In genomic region chr3:122383915-122384697, GRCh38 we compare ENCODE assay signal across 8 cellular contexts. TPM values are rescaled to one million over a fixed set of nuclear protein-coding genes. Genes with fewer than 3 reads are reported as not detected.
DNase-seq lines count a peak whose midpoint lies in the region; ATAC-seq, FAIRE-seq and TF ChIP-seq lines count a peak whose summit lies in the region.

TSS of gene FAM162A (plus strand) at chr3:122384182. CDS start at chr3:122384266, 84 bp downstream.

- peak within 1 kb of the TSS; percentile 81 for H3K4me3 ChIP-seq in psoas muscle

- no peaks in the 10 kb centered on the region for H3K27me3 ChIP-seq in psoas muscle (ENCODE audit: insufficient read depth in 3 of 3, low read length in 2 of 3)

- in situ Hi-C loops in GM13976 (cut with MboI; ENCODE audit: low sequenced_read_pairs, unreplicated experiment) = no loop called here

- no peaks in the 10 kb centered on the region for H3K9me3 ChIP-seq in psoas muscle

- WGBS in psoas muscle, 3 donors = 0 to 1% (median 0%) methylated on average over 38 to 51 of the region's 51 CpGs

- FAIRE-seq in urothelium cell line (lab: Jason Lieb, UNC) = peak; percentile 99

- ATAC-seq in HG02870 (IDR thresholded peaks at IDR 0.05; ENCODE audit: unreplicated experiment) (peak; percentile 83), left cardiac atrium (peak; percentile 98 to 99), psoas muscle (peak; percentile 96 to 98 (median 96))

- intact Hi-C loops in left cardiac atrium (cut with DNase I) = no loop called here
- intact Hi-C loops in psoas muscle (cut with DNase I) = loop anchor here in 1 of 2 donors (10.0 kb wide), 2 partner anchors 549 to 839 kb away; partner anchors contain the start of genes EAF2, IQCB1 and POLQ

- peak within 1 kb of the TSS; percentile 96 for H3K27ac ChIP-seq in psoas muscle

- peak; percentile 85 for TF ChIP-seq CTCF in GM13976 (IDR thresholded peaks at IDR 0.05; ENCODE audit: borderline replicate concordance, control extremely low read depth, extremely low read depth, insufficient read depth, missing control alignments)
- TF ChIP-seq CTCF in psoas muscle (IDR thresholded peaks at IDR 0.05) = peak; percentile 49

- DNase-seq in GM13976 (ENCODE audit: low spot score) (peak; percentile 95), NCI-H146 (lab: John Stamatoyannopoulos, UW) (peak; percentile 99), T-helper 1 cell (peak; percentile 83 to 97 (median 89)), amniotic epithelial cell (ENCODE audit: low read depth) (peak; percentile 59), left cardiac atrium (peak; percentile 95), psoas muscle (peak; percentile 95 to 97), urothelium cell line (ENCODE audit: low spot score) (peak; percentile 98)

- peaks cover 17% of the 10 kb centered on the region for H3K4me1 ChIP-seq in psoas muscle

- H3K36me3 ChIP-seq in psoas muscle (ENCODE audit: insufficient read depth in 1 of 2, low read depth in 1 of 2) = no peaks in the 10 kb centered on the region

RNA-seq across cellular contexts. Expression of gene FAM162A, which starts in this region (rescaled TPM):
- 100 to 1,000 TPM; 118 to 144 TPM for total RNA-seq in left cardiac atrium
- total RNA-seq in psoas muscle = 10 to 100 TPM; 42.4 to 98.4 (median 60.0) TPM
- polyA plus RNA-seq in psoas muscle = 100 to 1,000 TPM in 1 of 3 donors, 10 to 100 TPM in 2; 36.0 to 127 (median 94.4) TPM

Comparison
In these comparisons a context has a peak if more than half of its experiments do, and no peak if none do; other contexts are left out.
1. Peak in every context shown above with its lines: DNase-seq, ATAC-seq, H3K4me3 ChIP-seq and H3K27ac ChIP-seq.